Comparison of ENCODE assay signal across 8 cellular contexts in the genomic region with DNA sequence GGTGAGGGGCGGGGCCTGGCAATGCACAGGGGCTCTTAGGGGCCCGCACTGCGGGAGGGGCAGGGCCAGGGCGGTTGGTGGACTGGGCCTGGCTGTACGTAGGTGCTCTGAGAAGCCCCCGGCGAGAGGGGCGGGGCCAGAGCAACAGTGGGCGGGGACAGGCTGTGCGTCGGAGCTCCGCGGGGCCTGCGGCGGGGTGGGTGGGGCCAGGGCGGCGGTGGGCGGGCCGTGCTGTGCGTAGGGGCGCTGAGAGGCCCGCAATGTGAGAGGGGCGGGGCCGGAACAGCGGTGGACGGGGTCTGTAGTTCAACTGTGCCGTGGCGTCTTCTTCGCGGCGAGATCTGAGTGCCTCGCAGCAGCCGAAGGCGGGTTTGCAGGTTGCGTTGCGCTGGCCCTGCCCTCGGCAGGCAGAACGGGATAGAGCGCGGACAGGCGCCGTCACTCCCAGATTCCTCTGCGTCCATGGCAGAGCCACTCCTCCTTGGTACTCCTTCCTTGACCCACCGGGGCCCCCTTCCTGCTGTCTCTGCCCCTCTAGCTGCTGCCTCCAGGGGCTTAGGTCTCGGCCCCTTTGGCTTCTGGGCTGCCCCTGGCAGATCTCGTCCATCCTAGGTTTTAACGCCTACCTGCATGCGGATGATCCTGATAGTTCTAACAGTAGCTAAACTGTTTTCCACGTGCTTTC. TPM values are rescaled to one million over a fixed set of nuclear protein-coding genes. Genes with fewer than 3 reads are reported as not detected.
A peak's percentile ranks its signal among the peaks of the same experiment; 100 is the strongest.
DNase-seq lines count a peak whose midpoint lies in the region; ATAC-seq and TF ChIP-seq lines count a peak whose summit lies in the region.

No MANE protein-coding gene starts in this region.

- H3K4me1 ChIP-seq in right cardiac atrium (ENCODE audit: control insufficient read depth, insufficient read depth, low read length) (peaks cover 2% of the 10 kb centered on the region), uterus (peaks cover 0 to 5% of the 10 kb centered on the region in 2 donors)

- TF ChIP-seq POLR2A in GM15510 (IDR thresholded peaks at IDR 0.05; ENCODE audit: borderline replicate concordance, extremely low read depth, insufficient read length) (peak; percentile 64), uterus (IDR thresholded peaks at IDR 0.05) (no peak)

- ATAC-seq in HG02870 (IDR thresholded peaks at IDR 0.05; ENCODE audit: unreplicated experiment) (peak; percentile 69), right cardiac atrium (peak; percentile 95 to 96)

- H3K27me3 ChIP-seq in right cardiac atrium (ENCODE audit: control insufficient read depth, insufficient read depth) = no peaks in the 10 kb centered on the region
- H3K27me3 ChIP-seq in uterus = no peaks in the 10 kb centered on the region

- TF ChIP-seq CTCF in uterus (IDR thresholded peaks at IDR 0.05) = no peak

- intact Hi-C loops in right cardiac atrium (cut with DNase I) (no loop called here), uterus (cut with DNase I; ENCODE audit: low total_unique reads) (no loop called here)

- H3K9me3 ChIP-seq in right cardiac atrium (ENCODE audit: control insufficient read depth, low read length) = no peaks in the 10 kb centered on the region
- no peaks in the 10 kb centered on the region for H3K9me3 ChIP-seq in uterus

- under 1% methylated on average over 49 of the region's 49 CpGs for WGBS in right cardiac atrium

- peak; percentile 97 for DNase-seq in NCI-H146 (lab: John Stamatoyannopoulos, UW)
- DNase-seq in T-helper 1 cell = peak; percentile 93 to 96 (median 95)
- DNase-seq in amygdala (lab: John Stamatoyannopoulos, UW) = peak; percentile 13 to 91 (median 80)
- peak; percentile 93 to 98 (median 97) for DNase-seq in right cardiac atrium
- peak; percentile 90 for DNase-seq in putamen (ENCODE audit: low spot score)
- DNase-seq in uterus = peak; percentile 92

- no peaks in the 10 kb centered on the region for H3K36me3 ChIP-seq in uterus

- peak overlapping the region; percentile 95 for H3K4me3 ChIP-seq in right cardiac atrium (ENCODE audit: low read length)
- peak overlapping the region; percentile 38 to 82 for H3K4me3 ChIP-seq in uterus

- H3K27ac ChIP-seq in right cardiac atrium (ENCODE audit: low read length) (peak overlapping the region; percentile 90), uterus (peak overlapping the region; percentile 71 to 84)

RNA-seq across cellular contexts. Expression of a gene that starts 33.2 kb away (rescaled TPM):
- total RNA-seq in right cardiac atrium (1 to 10 TPM; 2.1 to 5.1 (median 3.8) TPM), uterus (1 to 10 TPM in 1 of 4 donors, under 1 TPM in 1, not detected in 2; 0.70 to 5.5 TPM)
- polyA plus RNA-seq in right cardiac atrium = 3.0 TPM

Comparison
In these comparisons a context has a peak if more than half of its experiments do, and no peak if none do; other contexts are left out.
1. Peak in every context shown above with its lines: DNase-seq, ATAC-seq, H3K4me3 ChIP-seq and H3K27ac ChIP-seq.